Comparison of ENCODE assay signal across 14 cellular contexts in the genomic region with DNA sequence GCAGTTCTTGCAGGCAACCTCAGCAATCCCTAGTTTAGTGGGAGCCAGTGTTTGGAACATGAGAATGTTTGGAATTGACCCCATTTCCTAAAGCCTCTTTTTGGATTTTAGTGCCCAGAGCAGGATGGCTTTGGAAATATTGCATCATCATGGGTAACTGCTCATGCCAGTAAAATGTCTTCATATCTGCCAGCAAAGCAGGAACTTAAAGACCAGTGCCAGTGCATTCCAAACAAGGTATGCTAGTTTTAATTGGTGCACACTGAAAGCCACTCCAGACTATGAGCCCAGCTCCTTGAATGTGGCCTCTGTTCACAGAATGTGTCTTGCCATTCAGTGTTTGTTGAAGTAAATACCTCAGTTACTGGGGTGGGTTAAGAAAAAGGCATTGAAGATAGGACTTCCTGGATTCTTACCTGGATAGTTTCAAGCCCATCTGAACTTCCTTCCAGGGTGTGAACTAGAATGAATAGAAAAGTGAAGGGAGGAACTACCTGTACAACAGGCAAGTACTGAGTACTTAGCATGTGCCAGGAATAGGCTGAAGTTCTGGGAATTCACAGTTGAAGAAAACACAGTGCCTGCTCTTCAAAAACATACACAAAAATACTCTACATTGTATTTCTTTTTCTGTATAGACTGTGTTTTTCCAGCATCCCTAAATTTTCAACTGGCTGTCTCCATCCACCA.
A peak's percentile ranks its signal among the peaks of the same experiment; 100 is the strongest.
DNase-seq lines count a peak whose midpoint lies in the region; TF ChIP-seq lines count a peak whose summit lies in the region.
"Had no signal": no experiment of that assay in that cellular context is flagged by ENCODE, and none has a peak within 500 bp of the region (broad histone marks: within the 10 kb centered on the region; RNA-seq: fewer than 3 reads in every experiment).

No MANE protein-coding gene starts in this region.

- H3K4me3 ChIP-seq in left ventricle myocardium inferior (no peak overlapping the region), skeletal muscle tissue (ENCODE audit: low read length in 3 of 3) (no peak overlapping the region)
- H3K4me3 ChIP-seq: esophagus muscularis mucosa, suprapubic skin had no signal

- CTCF ChIA-PET in MCF 10A (lab: Yijun Ruan, JAX): no interaction called here

- intact Hi-C loops in MCF 10A (cut with micrococcal nuclease) (no loop called here), left ventricle myocardium inferior (cut with micrococcal nuclease) (no loop called here)

- H3K36me3 ChIP-seq in left ventricle myocardium inferior (no peaks in the 10 kb centered on the region), skeletal muscle tissue (ENCODE audit: control insufficient read depth in 3 of 3, insufficient read depth in 3 of 3, low read length in 3 of 3) (no peaks in the 10 kb centered on the region)
- H3K36me3 ChIP-seq: esophagus muscularis mucosa, suprapubic skin had no signal

- no peak overlapping the region for H3K4me3 Mint-ChIP-seq in MCF 10A (ENCODE audit: unreplicated experiment)
- H3K4me3 Mint-ChIP-seq: central memory CD8-positive, alpha-beta T cell; T-cell had no signal

- H3K9me3 Mint-ChIP-seq in MCF 10A (ENCODE audit: unreplicated experiment): no peaks in the 10 kb centered on the region
- H3K9me3 Mint-ChIP-seq: central memory CD8-positive, alpha-beta T cell; T-cell had no signal

- H3K27me3 Mint-ChIP-seq in MCF 10A (ENCODE audit: insufficient read depth, unreplicated experiment): peaks cover 90% of the 10 kb centered on the region
- H3K27me3 Mint-ChIP-seq: central memory CD8-positive, alpha-beta T cell had no signal

- H3K27ac ChIP-seq in left ventricle myocardium inferior (replicated peaks) (peak overlapping the region; percentile 58), skeletal muscle tissue (ENCODE audit: low read depth, low read length) (peak overlapping the region; percentile 23)
- H3K27ac ChIP-seq: esophagus muscularis mucosa, suprapubic skin had no signal

- POLR2A ChIA-PET in MCF 10A (lab: Yijun Ruan, JAX): no interaction called here

- no peak overlapping the region for H3K27ac Mint-ChIP-seq in MCF 10A (ENCODE audit: low read depth, unreplicated experiment)
- H3K27ac Mint-ChIP-seq: T-cell had no signal

- no peak for TF ChIP-seq CTCF in MCF 10A (IDR thresholded peaks at IDR 0.05; ENCODE audit: unreplicated experiment)
- TF ChIP-seq CTCF in left ventricle myocardium inferior (IDR thresholded peaks at IDR 0.05; ENCODE audit: borderline replicate concordance): no peak

- H3K36me3 Mint-ChIP-seq in MCF 10A (ENCODE audit: insufficient read depth, unreplicated experiment): no peaks in the 10 kb centered on the region
- H3K36me3 Mint-ChIP-seq: T-cell had no signal

- BruUV-seq in MCF 10A (replicated peaks; lab: Mats Ljungman, UMichigan): no TSS peak

- H3K9ac ChIP-seq in skeletal muscle tissue (ENCODE audit: low read depth in 1 of 3, low read length in 3 of 3): no peak overlapping the region

- no peaks in the 10 kb centered on the region for H3K4me1 Mint-ChIP-seq in MCF 10A (ENCODE audit: insufficient read depth, unreplicated experiment)
- H3K4me1 Mint-ChIP-seq: central memory CD8-positive, alpha-beta T cell; T-cell had no signal

- no peaks in the 10 kb centered on the region for H3K9me3 ChIP-seq in left ventricle myocardium inferior (replicated peaks)
- no peaks in the 10 kb centered on the region for H3K9me3 ChIP-seq in skeletal muscle tissue (ENCODE audit: control insufficient read depth in 3 of 3, low read length in 3 of 3)
- H3K9me3 ChIP-seq: Caco-2, esophagus muscularis mucosa, suprapubic skin had no signal

- H3K27me3 ChIP-seq in left ventricle myocardium inferior (ENCODE audit: low read depth): no peaks in the 10 kb centered on the region
- no peaks in the 10 kb centered on the region for H3K27me3 ChIP-seq in skeletal muscle tissue (ENCODE audit: control insufficient read depth in 3 of 3, insufficient read depth in 3 of 3, low read length in 3 of 3)
- H3K27me3 ChIP-seq: esophagus muscularis mucosa had no signal

- DNase-seq in HS-5 (ENCODE audit: low read depth) (peak; percentile 25), MCF 10A (ENCODE audit: unreplicated experiment) (peak; percentile 13), left ventricle myocardium inferior (no peak), NCI-H128 (lab: John Stamatoyannopoulos, UW; ENCODE audit: unreplicated experiment) (no peak), DMS153 (lab: John Stamatoyannopoulos, UW) (no peak)
- DNase-seq in central memory CD4-positive, alpha-beta T cell: no peak
- DNase-seq: activated CD4-positive, alpha-beta T cell treated with anti-CD3 and anti-CD28 coated beads for 48 hours; Caco-2; retina; T-cell had no signal

- H3K4me1 ChIP-seq in left ventricle myocardium inferior (peaks cover 27% of the 10 kb centered on the region), skeletal muscle tissue (ENCODE audit: control insufficient read depth in 3 of 3, insufficient read depth in 3 of 3, low read length in 3 of 3) (peaks cover 2 to 22% (median 11%) of the 10 kb centered on the region in 3 donors)
- H3K4me1 ChIP-seq: Caco-2, suprapubic skin had no signal

Comparison
In these comparisons a context has a peak if more than half of its experiments do, and no peak if none do; other contexts are left out.
1. DNase-seq: peak in HS-5 (single experiment) and MCF 10A (single experiment); none in left ventricle myocardium inferior (single experiment), NCI-H128 (single experiment), central memory CD4-positive, alpha-beta T cell (single experiment) and DMS153 (single experiment).